In genomic region chr3:46930176-46930944, GRCh38 we compare ENCODE assay signal across 8 cellular contexts. TPM values are rescaled to one million over a fixed set of nuclear protein-coding genes. Genes with fewer than 3 reads are reported as not detected.
DNase-seq lines count a peak whose midpoint lies in the region; ATAC-seq and TF ChIP-seq lines count a peak whose summit lies in the region.

No MANE protein-coding gene starts in this region.

- H3K27me3 Mint-ChIP-seq in Caco-2 (ENCODE audit: insufficient read depth, unreplicated experiment): no peaks in the 10 kb centered on the region

- POLR2A ChIA-PET in Caco-2 (lab: Charles Lee): no interaction called here

- no peaks in the 10 kb centered on the region for H3K27me3 ChIP-seq in Caco-2 (replicated peaks; ENCODE audit: control insufficient read depth, insufficient read depth, low read length)
- no peaks in the 10 kb centered on the region for H3K27me3 ChIP-seq in RWPE2 (ENCODE audit: insufficient read depth, poor library complexity, severe bottlenecking)

- intact Hi-C loops in Caco-2 (cut with micrococcal nuclease; ENCODE audit: unreplicated experiment): no loop called here

- DNase-seq in Caco-2: no peak
- no peak for DNase-seq in RWPE2 (ENCODE audit: low spot score)
- DNase-seq in epithelial cell of prostate (ENCODE audit: low read depth, low spot score): no peak
- peak; percentile 16 for DNase-seq in pons (ENCODE audit: low spot score)
- DNase-seq in GM20000 (ENCODE audit: low spot score): no peak
- DNase-seq in GM10266 (ENCODE audit: extremely low spot score): no peak
- DNase-seq in NCI-H446 (lab: John Stamatoyannopoulos, UW): no peak

- ATAC-seq in RWPE2 (ENCODE audit: low read depth) (no peak), HG02588 (IDR thresholded peaks at IDR 0.05; ENCODE audit: unreplicated experiment) (no peak)

- H3K4me1 Mint-ChIP-seq in Caco-2 (ENCODE audit: low read depth, unreplicated experiment): peaks cover 33% of the 10 kb centered on the region

- H3K27ac Mint-ChIP-seq in Caco-2 (ENCODE audit: unreplicated experiment): peak overlapping the region; percentile 81

- TF ChIP-seq CTCF in Caco-2 (IDR thresholded peaks at IDR 0.05; ENCODE audit: insufficient read depth in 1 of 2, low read depth in 1 of 2, low read length in 1 of 2, severe bottlenecking in 1 of 2, unreplicated experiment in 1 of 2): no peak
- no peak for TF ChIP-seq CTCF in RWPE2 (IDR thresholded peaks at IDR 0.05; ENCODE audit: poor library complexity, severe bottlenecking)
- no peak for TF ChIP-seq CTCF in GM20000 (IDR thresholded peaks at IDR 0.05; ENCODE audit: extremely low read depth, missing control alignments)
- no peak for TF ChIP-seq CTCF in GM10266 (IDR thresholded peaks at IDR 0.05; ENCODE audit: control insufficient read depth, insufficient read depth, low read depth, missing control alignments)

- H3K9me3 ChIP-seq in Caco-2 (no peaks in the 10 kb centered on the region), RWPE2 (ENCODE audit: severe bottlenecking) (no peaks in the 10 kb centered on the region)

- H3K4me1 ChIP-seq in Caco-2 (peaks cover 54% of the 10 kb centered on the region), RWPE2 (ENCODE audit: insufficient read depth, poor library complexity, severe bottlenecking) (peaks cover 42% of the 10 kb centered on the region)

- peak overlapping the region; percentile 18 for H3K4me3 Mint-ChIP-seq in Caco-2 (ENCODE audit: unreplicated experiment)

- H3K9me3 Mint-ChIP-seq in Caco-2 (ENCODE audit: unreplicated experiment): no peaks in the 10 kb centered on the region

- CTCF ChIA-PET in Caco-2 (lab: Charles Lee): interaction anchor here (0.5 kb wide), 1 partner anchor 201 kb away, joined by 5 read pairs; no protein-coding TSS in a partner anchor

- H3K36me3 ChIP-seq in Caco-2 (ENCODE audit: control insufficient read depth, insufficient read depth, low read length): peaks cover 10% of the 10 kb centered on the region
- peaks cover 30% of the 10 kb centered on the region for H3K36me3 ChIP-seq in RWPE2 (ENCODE audit: low read depth)

- H3K27ac ChIP-seq in RWPE2 (ENCODE audit: poor library complexity, severe bottlenecking) (peak overlapping the region; percentile 47), epithelial cell of prostate (peak overlapping the region; percentile 98)

- no peak overlapping the region for H3K4me3 ChIP-seq in Caco-2 (ENCODE audit: low read depth, low read length)
- no peak overlapping the region for H3K4me3 ChIP-seq in RWPE2 (ENCODE audit: severe bottlenecking)

- H3K36me3 Mint-ChIP-seq in Caco-2 (ENCODE audit: insufficient read depth, unreplicated experiment): peaks cover 74% of the 10 kb centered on the region

- no TSS peak for BruUV-seq in Caco-2 (replicated peaks; lab: Mats Ljungman, UMichigan)

RNA-seq across cellular contexts. Expression of gene CCDC12, which starts 46.2 kb away (rescaled TPM):
- 52.7 and 60.8 TPM in 2 replicates for total RNA-seq in Caco-2 (2022)

RNA-seq across cellular contexts. Expression of gene NBEAL2, which starts 49.1 kb away (rescaled TPM):
- total RNA-seq in Caco-2 (2022): 62.4 and 76.9 TPM in 2 replicates

RNA-seq across cellular contexts. Expression of gene PTH1R, which starts 52.8 kb away (rescaled TPM):
- total RNA-seq in Caco-2 (2022): 5.1 and 6.8 TPM in 2 replicates
